8 cellular contexts compared by ENCODE assay signal in genomic region chr18:80147418-80148315, GRCh38. TPM values are rescaled to one million over a fixed set of nuclear protein-coding genes. Genes with fewer than 3 reads are reported as not detected.
DNase-seq lines count a peak whose midpoint lies in the region; ATAC-seq and TF ChIP-seq lines count a peak whose summit lies in the region.

No MANE protein-coding gene starts in this region.

- peaks cover 12% of the 10 kb centered on the region for H3K4me1 Mint-ChIP-seq in glutamatergic neuron (ENCODE audit: low read depth, unreplicated experiment)

- H3K79me2 ChIP-seq in parathyroid adenoma = no peaks in the 10 kb centered on the region

- H3K36me3 ChIP-seq in parathyroid adenoma (ENCODE audit: control insufficient read depth, insufficient read depth, low read length) (no peaks in the 10 kb centered on the region), thyroid gland (no peaks in the 10 kb centered on the region)

- H3K36me3 Mint-ChIP-seq in activated naive CD4-positive, alpha-beta T cell treated with anti-CD3 and anti-CD28 coated beads, Interleukin-2, amount 50 U/mL, for 72 hours = peaks cover 0 to 4% of the 10 kb centered on the region in 2 donors
- H3K36me3 Mint-ChIP-seq in glutamatergic neuron (ENCODE audit: unreplicated experiment) = no peaks in the 10 kb centered on the region

- H2AFZ ChIP-seq in parathyroid adenoma = peak overlapping the region; percentile 65

- H3K27me3 ChIP-seq in parathyroid adenoma (ENCODE audit: control insufficient read depth, insufficient read depth, low read length) (no peaks in the 10 kb centered on the region), thyroid gland (no peaks in the 10 kb centered on the region)

- 40 to 42% methylated on average over 36 to 44 of the region's 52 CpGs for WGBS in thyroid gland, 2 donors

- peak overlapping the region; percentile 73 for H3K4me2 ChIP-seq in parathyroid adenoma (ENCODE audit: low read length)

- H3K4me3 ChIP-seq in parathyroid adenoma (ENCODE audit: low read depth, low read length) (peak overlapping the region; percentile 72), thyroid gland (replicated peaks in 1 of 3) (peak overlapping the region; percentile 4 to 63 (median 37))

- ATAC-seq in activated naive CD4-positive, alpha-beta T cell treated with anti-CD3 and anti-CD28 coated beads, Interleukin-2, amount 50 U/mL, for 72 hours = peak; percentile 69 to 85

- intact Hi-C loops in thyroid gland (cut with DNase I) = no loop called here

- peaks cover 9% of the 10 kb centered on the region for H3K27me3 Mint-ChIP-seq in glutamatergic neuron (ENCODE audit: unreplicated experiment)

- peak in 1 of 2 donors; percentile 76 for TF ChIP-seq POLR2A in thyroid gland (IDR thresholded peaks at IDR 0.05)

- H3K27ac ChIP-seq in parathyroid adenoma (peak overlapping the region; percentile 7), thyroid gland (peak overlapping the region in 2 of 3 donors; percentile 44 to 51)

- DNase-seq in CMK (ENCODE audit: low read depth) (peak; percentile 7), GM20000 (ENCODE audit: low spot score) (peak; percentile 83), HUDEP-2 (lab: John Stamatoyannopoulos, UW; ENCODE audit: unreplicated experiment in 76 of 76) (peak in 65 of 76 experiments; percentile 7 to 74 (median 51)), SIG-M5 treated with dmso at 0.1 percent for 504 hours (lab: John Stamatoyannopoulos, UW; ENCODE audit: unreplicated experiment) (peak; percentile 86), glutamatergic neuron (peak; percentile 76), thyroid gland (peak; percentile 91)
- DNase-seq in activated naive CD4-positive, alpha-beta T cell treated with anti-CD3 and anti-CD28 coated beads, Interleukin-2, amount 50 U/mL, for 72 hours (ENCODE audit: low spot score in 2 of 2) = peak in 1 of 2 donors; percentile 71

- no peaks in the 10 kb centered on the region for H3K9me3 Mint-ChIP-seq in activated naive CD4-positive, alpha-beta T cell treated with anti-CD3 and anti-CD28 coated beads, Interleukin-2, amount 50 U/mL, for 72 hours
- H3K9me3 Mint-ChIP-seq in glutamatergic neuron (ENCODE audit: unreplicated experiment) = peaks cover 10% of the 10 kb centered on the region

- H3K9me3 ChIP-seq in parathyroid adenoma (ENCODE audit: control insufficient read depth, low read length) = no peaks in the 10 kb centered on the region
- H3K9me3 ChIP-seq in thyroid gland = no peaks in the 10 kb centered on the region

- TF ChIP-seq CTCF in GM20000 (IDR thresholded peaks at IDR 0.05; ENCODE audit: extremely low read depth, missing control alignments) (no peak), glutamatergic neuron (IDR thresholded peaks at IDR 0.05; ENCODE audit: partially characterized antibody, unreplicated experiment) (no peak), parathyroid adenoma (IDR thresholded peaks at IDR 0.05) (no peak), thyroid gland (IDR thresholded peaks at IDR 0.05) (no peak)

- H3K4me1 ChIP-seq in parathyroid adenoma (no peaks in the 10 kb centered on the region), thyroid gland (peaks cover 0 to 6% of the 10 kb centered on the region in 2 donors)

- H3K4me3 Mint-ChIP-seq in glutamatergic neuron (ENCODE audit: unreplicated experiment) = peak overlapping the region; percentile 85

- H3K27ac Mint-ChIP-seq in activated naive CD4-positive, alpha-beta T cell treated with anti-CD3 and anti-CD28 coated beads, Interleukin-2, amount 50 U/mL, for 72 hours = peak overlapping the region in 1 of 2 donors; percentile 55
- peak overlapping the region; percentile 45 for H3K27ac Mint-ChIP-seq in glutamatergic neuron (ENCODE audit: unreplicated experiment)

- H3K9ac ChIP-seq in parathyroid adenoma = no peak overlapping the region

RNA-seq across cellular contexts. Expression of gene ADNP2, which starts 38.6 kb away (rescaled TPM):
- 10 to 100 TPM; 27.6 to 37.3 TPM for total RNA-seq in activated naive CD4-positive, alpha-beta T cell treated with anti-CD3 and anti-CD28 coated beads, Interleukin-2, amount 50 U/mL, for 72 hours
- total RNA-seq in glutamatergic neuron (ENCODE audit: unreplicated experiment) = 31.0 TPM
- 10 to 100 TPM; 16.4 to 28.4 (median 17.8) TPM for total RNA-seq in thyroid gland
